In genomic region chr18:44723973-44724778, GRCh38 we compare ENCODE assay signal across 12 cellular contexts. TPM values are rescaled to one million over a fixed set of nuclear protein-coding genes. Genes with fewer than 3 reads are reported as not detected.
DNase-seq lines count a peak whose midpoint lies in the region; FAIRE-seq and TF ChIP-seq lines count a peak whose summit lies in the region.
"Had no signal": no experiment of that assay in that cellular context is flagged by ENCODE, and none has a peak within 500 bp of the region (broad histone marks: within the 10 kb centered on the region; RNA-seq: fewer than 3 reads in every experiment).

No MANE protein-coding gene starts in this region.

- H3K36me3 ChIP-seq in BLaER1 treated with 17β-estradiol and CSF1 and Interleukin-3, amounts not matched to agents 10 nM and 100 nM, result peaks cover 0 to 9% (median 0%) of the 10 kb centered on the region in 11 experiments; a peak in 2 of 22 replicates
- peaks cover 4 to 7% of the 10 kb centered on the region in 2 donors for H3K36me3 ChIP-seq in ascending aorta
- peaks cover 0 to 7% (median 0%) of the 10 kb centered on the region in 4 donors for H3K36me3 ChIP-seq in sigmoid colon

- FAIRE-seq in HTR-8/SVneo (lab: Jason Lieb, UNC), result no peak

- peak overlapping the region in 8 of 11 experiments; percentile 32 to 82 (median 66); a peak in 16 of 22 replicates for H3K27ac ChIP-seq in BLaER1 treated with 17β-estradiol and CSF1 and Interleukin-3, amounts not matched to agents 10 nM and 100 nM
- peak overlapping the region; percentile 41 to 75 for H3K27ac ChIP-seq in ascending aorta
- H3K27ac ChIP-seq in sigmoid colon, result peak overlapping the region in 2 of 4 donors; percentile 81 to 82
- H3K27ac ChIP-seq: foreskin keratinocyte had no signal

- H3K4me2 ChIP-seq in BLaER1 treated with 17β-estradiol and CSF1 and Interleukin-3, amounts not matched to agents 10 nM and 100 nM, result peak overlapping the region; percentile 62 to 87 (median 81)

- H3K27me3 ChIP-seq in BLaER1 treated with 17β-estradiol and CSF1 and Interleukin-3, amounts not matched to agents 10 nM and 100 nM, result peaks cover 0 to 95% (median 0%) of the 10 kb centered on the region in 11 experiments; a peak in 9 of 22 replicates
- H3K27me3 ChIP-seq in ascending aorta (no peaks in the 10 kb centered on the region), sigmoid colon (no peaks in the 10 kb centered on the region)
- H3K27me3 ChIP-seq: foreskin keratinocyte had no signal

- H3K9ac ChIP-seq in BLaER1 treated with 17β-estradiol and CSF1 and Interleukin-3, amounts not matched to agents 10 nM and 100 nM, result peak overlapping the region in 1 of 11 experiments; percentile 12; a peak in 4 of 22 replicates

- H3K27me3 Mint-ChIP-seq in IgD-negative memory B cell (no peaks in the 10 kb centered on the region), nephron progenitor cell (ENCODE audit: low read depth, poor library complexity) (no peaks in the 10 kb centered on the region)

- peak in 1 of 2 donors; percentile 68 for DNase-seq in ascending aorta (ENCODE audit: low spot score in 2 of 2)
- DNase-seq in nephron progenitor cell, result no peak
- DNase-seq in 8988T, result no peak
- no peak for DNase-seq in HTR-8/SVneo (ENCODE audit: insufficient read length, low spot score)
- DNase-seq in GM20000 (ENCODE audit: low spot score), result no peak
- DNase-seq in sigmoid colon, result no peak
- DNase-seq: amygdala, foreskin keratinocyte, GOT3, NCI-H187 treated with DMSO at 0.1 percent for 48 hours had no signal

- intact Hi-C loops in ascending aorta (cut with DNase I) (no loop called here), sigmoid colon (cut with DNase I) (no loop called here)

- peaks cover 47 to 67% (median 62%) of the 10 kb centered on the region in 10 experiments for H3K4me1 ChIP-seq in BLaER1 treated with 17β-estradiol and CSF1 and Interleukin-3, amounts not matched to agents 10 nM and 100 nM
- H3K4me1 ChIP-seq in ascending aorta (peaks cover 9 to 30% of the 10 kb centered on the region in 2 donors), sigmoid colon (peaks cover 0 to 87% (median 81%) of the 10 kb centered on the region in 4 donors)

- H3K4me3 Mint-ChIP-seq in IgD-negative memory B cell (peak overlapping the region in 3 of 4 donors; percentile 47 to 89 (median 77)), nephron progenitor cell (no peak overlapping the region)

- H3K27ac Mint-ChIP-seq in IgD-negative memory B cell, result peak overlapping the region; percentile 92 to 97 (median 93)
- peak overlapping the region; percentile 60 for H3K27ac Mint-ChIP-seq in nephron progenitor cell

- peaks cover 67 to 89% (median 83%) of the 10 kb centered on the region in 3 donors for H3K4me1 Mint-ChIP-seq in IgD-negative memory B cell
- H3K4me1 Mint-ChIP-seq in nephron progenitor cell, result peaks cover 62% of the 10 kb centered on the region

- H3K36me3 Mint-ChIP-seq in IgD-negative memory B cell (peaks cover 4% of the 10 kb centered on the region), nephron progenitor cell (ENCODE audit: low read depth) (peaks cover 17% of the 10 kb centered on the region)

- H3K9me3 Mint-ChIP-seq in IgD-negative memory B cell (no peaks in the 10 kb centered on the region), nephron progenitor cell (no peaks in the 10 kb centered on the region)

- no peak for TF ChIP-seq POLR2A in sigmoid colon (IDR thresholded peaks at IDR 0.05)

- H3K9me3 ChIP-seq in BLaER1 treated with 17β-estradiol and CSF1 and Interleukin-3, amounts not matched to agents 10 nM and 100 nM (replicated peaks in 1 of 11), result no peaks in the 10 kb centered on the region
- no peaks in the 10 kb centered on the region for H3K9me3 ChIP-seq in ascending aorta
- no peaks in the 10 kb centered on the region for H3K9me3 ChIP-seq in sigmoid colon

- WGBS in sigmoid colon, 2 donors, result 78 to 81% methylated on average over 3 of the region's 3 CpGs

- peaks cover 0 to 74% (median 3%) of the 10 kb centered on the region in 11 experiments; a peak in 9 of 22 replicates for H4K20me1 ChIP-seq in BLaER1 treated with 17β-estradiol and CSF1 and Interleukin-3, amounts not matched to agents 10 nM and 100 nM

- TF ChIP-seq EP300 in sigmoid colon (IDR thresholded peaks at IDR 0.05), result no peak

- H3K4me3 ChIP-seq in BLaER1 treated with 17β-estradiol and CSF1 and Interleukin-3, amounts not matched to agents 10 nM and 100 nM, result no peak overlapping the region
- no peak overlapping the region for H3K4me3 ChIP-seq in ascending aorta
- no peak overlapping the region for H3K4me3 ChIP-seq in sigmoid colon

- TF ChIP-seq CTCF in ascending aorta (IDR thresholded peaks at IDR 0.05) (no peak), nephron progenitor cell (IDR thresholded peaks at IDR 0.05) (no peak), GM20000 (IDR thresholded peaks at IDR 0.05; ENCODE audit: extremely low read depth, missing control alignments) (no peak), sigmoid colon (IDR thresholded peaks at IDR 0.05) (no peak)

RNA-seq across cellular contexts. Expression of gene SETBP1, which starts 43.5 kb away (rescaled TPM):
- 16.8 TPM for polyA plus RNA-seq in IgD-negative memory B cell
- 23.5 TPM for total RNA-seq in ascending aorta
- 100 to 1,000 TPM in 1 of 4 donors, 10 to 100 TPM in 3; 67.9 to 100 (median 70.2) TPM for total RNA-seq in sigmoid colon
- 1 to 10 TPM in 2 of 3 donors, under 1 TPM in 1; 0.69 to 3.7 (median 1.2) TPM for polyA plus RNA-seq in sigmoid colon
